Comparison of ENCODE assay signal across 1 cellular context in the genomic region with DNA sequence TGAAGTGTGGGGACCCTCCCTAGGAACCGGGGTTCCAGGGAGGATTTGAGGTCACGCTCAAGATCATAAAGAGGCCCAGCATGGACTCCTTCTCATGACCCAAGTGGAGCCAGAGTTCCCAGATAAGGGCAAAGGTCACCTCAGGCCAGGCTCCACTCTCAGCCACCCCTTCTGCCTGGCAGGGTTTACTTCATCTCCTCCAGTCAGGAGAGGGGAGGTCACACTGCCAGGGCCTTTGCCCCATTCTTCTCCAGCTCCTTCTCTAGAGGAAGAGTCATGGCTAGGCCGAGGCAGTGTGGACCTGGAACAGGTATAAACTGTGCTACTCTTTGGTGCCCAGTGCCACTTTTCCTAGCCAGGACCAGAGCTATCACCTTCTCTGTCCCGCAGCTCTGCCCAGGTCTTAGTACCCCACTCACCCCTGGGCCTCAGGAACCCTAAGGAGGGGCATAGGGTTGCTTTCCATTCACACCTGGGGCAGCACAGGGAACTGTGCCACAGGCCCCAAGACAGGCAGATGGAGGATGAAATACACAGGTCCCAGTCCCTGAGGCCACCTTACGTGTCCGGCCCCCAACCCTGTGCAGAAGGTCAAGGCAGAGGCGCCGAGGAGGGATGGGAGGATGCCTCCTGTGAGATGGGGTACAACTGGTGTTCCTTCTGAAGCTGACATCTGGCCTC.
TF ChIP-seq lines count a peak whose summit lies in the region.

No MANE protein-coding gene starts in this region.

TF ChIP-seq in K562, 482 proteins besides CTCF, POLR2A, EP300 and RAD21:
- TF ChIP-seq KAT7 (CRISPR knock-in tag; IDR thresholded peaks at IDR 0.05; ENCODE audit: borderline replicate concordance) (peak; percentile 77), CREB1 (IDR thresholded peaks at IDR 0.05) (no peak), CREB1 (CRISPR knock-in tag; IDR thresholded peaks at IDR 0.05) (peak; percentile 24; the same call in 1 of the 2 replicates), ZNF644 (tag; IDR thresholded peaks at IDR 0.05; ENCODE audit: low read depth) (no peak), NR2C1 (IDR thresholded peaks at IDR 0.05) (no peak), NR2C1 (tag; IDR thresholded peaks at IDR 0.05) (peak; percentile 63)
- TF ChIP-seq, protein P1, sequence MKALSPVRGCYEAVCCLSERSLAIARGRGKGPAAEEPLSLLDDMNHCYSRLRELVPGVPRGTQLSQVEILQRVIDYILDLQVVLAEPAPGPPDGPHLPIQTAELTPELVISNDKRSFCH (CRISPR knock-in tag; IDR thresholded peaks at IDR 0.05) = no peak
- TF ChIP-seq, protein P1 (tag; IDR thresholded peaks at IDR 0.05) = 0 out of 2 replicates have a peak, but pooled peaks have one; percentile 37
